12 cellular contexts compared by ENCODE assay signal in the genomic region with DNA sequence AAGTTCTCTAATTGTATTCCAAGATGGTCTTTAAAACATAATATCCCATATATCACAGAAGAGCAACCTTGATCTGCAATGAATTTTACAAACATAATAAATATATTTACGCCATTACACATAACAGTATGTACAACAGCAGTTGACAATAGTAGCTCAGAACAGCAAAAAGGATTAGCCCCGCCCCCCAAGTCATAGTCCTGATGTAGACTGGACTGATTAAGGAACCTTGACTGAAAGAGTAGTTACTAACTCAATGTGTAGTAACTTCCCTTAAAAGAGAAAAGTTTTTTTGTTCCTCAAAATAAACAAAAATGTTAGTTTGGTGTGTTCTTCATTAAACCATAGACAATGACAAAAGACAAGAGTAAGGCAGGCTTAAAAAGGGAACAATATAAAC. TPM values are rescaled to one million over a fixed set of nuclear protein-coding genes. Genes with fewer than 3 reads are reported as not detected.
DNase-seq lines count a peak whose midpoint lies in the region; ATAC-seq and TF ChIP-seq lines count a peak whose summit lies in the region.
"Had no signal": no experiment of that assay in that cellular context is flagged by ENCODE, and none has a peak within 500 bp of the region (broad histone marks: within the 10 kb centered on the region; RNA-seq: fewer than 3 reads in every experiment).

No MANE protein-coding gene starts in this region.

- H3K36me3 Mint-ChIP-seq in activated T-cell treated with anti-CD3 and anti-CD28 coated beads, Interleukin-2, amount 50 U/mL, for 72 hours (ENCODE audit: insufficient read depth in 2 of 2): peaks cover 0 to 5% of the 10 kb centered on the region in 2 donors
- H3K36me3 Mint-ChIP-seq in activated B cell treated with CpG ODN at 0.5 μM for 24 hours (ENCODE audit: low read depth): peaks cover 16% of the 10 kb centered on the region
- peaks cover 16% of the 10 kb centered on the region for H3K36me3 Mint-ChIP-seq in activated CD8-positive, alpha-beta memory T cell treated with anti-CD3 and anti-CD28 coated beads, Interleukin-2, amount 10 ng/mL, durations not matched to agents 7 days and 5 days

- H3K27ac ChIP-seq in upper lobe of right lung: peak overlapping the region; percentile 55

- intact Hi-C loops in activated B cell treated with CpG ODN at 0.5 μM for 24 hours (cut with micrococcal nuclease): no loop called here
- intact Hi-C loops in mucosa of descending colon (cut with DNase I, micrococcal nuclease): no loop called here
- intact Hi-C loops in upper lobe of right lung (cut with DNase I): no loop called here

- POLR2A ChIA-PET in activated B cell treated with CpG ODN at 0.5 μM for 24 hours (lab: Charles Lee): no interaction called here

- H3K4me3 ChIP-seq in mucosa of descending colon: no peak overlapping the region
- H3K4me3 ChIP-seq in upper lobe of right lung: no peak overlapping the region

- H3K9me3 Mint-ChIP-seq in activated T-cell treated with anti-CD3 and anti-CD28 coated beads, Interleukin-2, amount 50 U/mL, for 72 hours: no peaks in the 10 kb centered on the region
- H3K9me3 Mint-ChIP-seq in activated B cell treated with CpG ODN at 0.5 μM for 24 hours: no peaks in the 10 kb centered on the region
- H3K9me3 Mint-ChIP-seq in activated CD8-positive, alpha-beta memory T cell treated with anti-CD3 and anti-CD28 coated beads, Interleukin-2, amount 10 ng/mL, durations not matched to agents 7 days and 5 days (ENCODE audit: low read depth): no peaks in the 10 kb centered on the region
- H3K9me3 Mint-ChIP-seq: activated naive CD4-positive, alpha-beta T cell treated with anti-CD3 and anti-CD28 coated beads, Interleukin-2, amount 50 U/mL, for 24 hours had no signal

- H3K4me1 Mint-ChIP-seq in activated T-cell treated with anti-CD3 and anti-CD28 coated beads, Interleukin-2, amount 50 U/mL, for 72 hours (ENCODE audit: low read depth): peaks cover 3% of the 10 kb centered on the region
- peaks cover 61% of the 10 kb centered on the region for H3K4me1 Mint-ChIP-seq in activated B cell treated with CpG ODN at 0.5 μM for 24 hours
- H3K4me1 Mint-ChIP-seq in activated CD8-positive, alpha-beta memory T cell treated with anti-CD3 and anti-CD28 coated beads, Interleukin-2, amount 10 ng/mL, durations not matched to agents 7 days and 5 days: peaks cover 29% of the 10 kb centered on the region

- no peak overlapping the region for H3K4me3 Mint-ChIP-seq in activated T-cell treated with anti-CD3 and anti-CD28 coated beads, Interleukin-2, amount 50 U/mL, for 72 hours
- H3K4me3 Mint-ChIP-seq in activated B cell treated with CpG ODN at 0.5 μM for 24 hours: no peak overlapping the region
- H3K4me3 Mint-ChIP-seq in activated CD8-positive, alpha-beta memory T cell treated with anti-CD3 and anti-CD28 coated beads, Interleukin-2, amount 10 ng/mL, durations not matched to agents 7 days and 5 days: no peak overlapping the region
- H3K4me3 Mint-ChIP-seq: activated naive CD4-positive, alpha-beta T cell treated with anti-CD3 and anti-CD28 coated beads, Interleukin-2, amount 50 U/mL, for 24 hours had no signal

- no peak for DNase-seq in activated T-cell treated with anti-CD3 and anti-CD28 coated beads, Interleukin-2, amount 50 U/mL, for 72 hours
- DNase-seq in activated T-cell treated with anti-CD3 and anti-CD28 coated beads, Interleukin-2, amount 50 U/mL, for 1 hour: no peak
- DNase-seq in activated B cell treated with CpG ODN at 0.5 μM for 24 hours: no peak
- DNase-seq in mucosa of descending colon: peak in 1 of 3 donors; percentile 51
- DNase-seq in upper lobe of right lung: no peak
- DNase-seq in activated CD8-positive, alpha-beta memory T cell treated with anti-CD3 and anti-CD28 coated beads, Interleukin-2, amount 10 ng/mL, durations not matched to agents 7 days and 5 days: no peak
- DNase-seq: activated CD8-positive, alpha-beta memory T cell treated with anti-CD3 and anti-CD28 coated beads for 24 hours; DMS53; PC-3 had no signal

- ATAC-seq in activated T-cell treated with anti-CD3 and anti-CD28 coated beads, Interleukin-2, amount 50 U/mL, for 72 hours (replicated peaks in 1 of 2): no peak
- ATAC-seq in activated B cell treated with CpG ODN at 0.5 μM for 24 hours (ENCODE audit: low read depth) (peak; percentile 25), mucosa of descending colon (peak; percentile 34), upper lobe of right lung (peak; percentile 87), HG03442 (IDR thresholded peaks at IDR 0.05; ENCODE audit: unreplicated experiment) (no peak), GM19328 (IDR thresholded peaks at IDR 0.05; ENCODE audit: unreplicated experiment) (no peak)
- ATAC-seq in activated CD8-positive, alpha-beta memory T cell treated with anti-CD3 and anti-CD28 coated beads, Interleukin-2, amount 10 ng/mL, durations not matched to agents 7 days and 5 days: no peak
- ATAC-seq: PC-3 had no signal

- H3K36me3 ChIP-seq in mucosa of descending colon (ENCODE audit: low read depth) (no peaks in the 10 kb centered on the region), upper lobe of right lung (peaks cover 12% of the 10 kb centered on the region)

- H3K9me3 ChIP-seq in mucosa of descending colon: no peaks in the 10 kb centered on the region
- H3K9me3 ChIP-seq in upper lobe of right lung: no peaks in the 10 kb centered on the region

- CTCF ChIA-PET in activated B cell treated with CpG ODN at 0.5 μM for 24 hours (lab: Charles Lee): interaction anchor here (1.7 kb wide), 1 partner anchor 179 kb away, joined by 4 read pairs; no protein-coding TSS in a partner anchor
- CTCF ChIA-PET in activated CD8-positive, alpha-beta memory T cell treated with anti-CD3 and anti-CD28 coated beads, Interleukin-2, amount 10 ng/mL, durations not matched to agents 7 days and 5 days (lab: Charles Lee): interaction anchor here (1.1 to 1.2 kb wide), 2 partner anchors 13 to 179 kb away, joined by 3 read pairs; no protein-coding TSS in a partner anchor

- peak overlapping the region; percentile 39 for H3K27ac Mint-ChIP-seq in activated T-cell treated with anti-CD3 and anti-CD28 coated beads, Interleukin-2, amount 50 U/mL, for 72 hours
- H3K27ac Mint-ChIP-seq in activated B cell treated with CpG ODN at 0.5 μM for 24 hours: peak overlapping the region; percentile 65
- H3K27ac Mint-ChIP-seq in activated CD8-positive, alpha-beta memory T cell treated with anti-CD3 and anti-CD28 coated beads, Interleukin-2, amount 10 ng/mL, durations not matched to agents 7 days and 5 days: no peak overlapping the region
- H3K27ac Mint-ChIP-seq: activated naive CD4-positive, alpha-beta T cell treated with anti-CD3 and anti-CD28 coated beads, Interleukin-2, amount 50 U/mL, for 24 hours had no signal

- peaks cover 6% of the 10 kb centered on the region for H3K4me1 ChIP-seq in mucosa of descending colon (ENCODE audit: low read depth)
- peaks cover 15% of the 10 kb centered on the region for H3K4me1 ChIP-seq in upper lobe of right lung

- no peaks in the 10 kb centered on the region for H3K27me3 ChIP-seq in upper lobe of right lung

- no peak for TF ChIP-seq CTCF in activated B cell treated with CpG ODN at 0.5 μM for 24 hours (IDR thresholded peaks at IDR 0.05)
- TF ChIP-seq CTCF in mucosa of descending colon (IDR thresholded peaks at IDR 0.05): no peak
- TF ChIP-seq CTCF in upper lobe of right lung (IDR thresholded peaks at IDR 0.05): no peak

- no peaks in the 10 kb centered on the region for H3K27me3 Mint-ChIP-seq in activated T-cell treated with anti-CD3 and anti-CD28 coated beads, Interleukin-2, amount 50 U/mL, for 72 hours (ENCODE audit: low read depth)
- no peaks in the 10 kb centered on the region for H3K27me3 Mint-ChIP-seq in activated B cell treated with CpG ODN at 0.5 μM for 24 hours
- H3K27me3 Mint-ChIP-seq in activated CD8-positive, alpha-beta memory T cell treated with anti-CD3 and anti-CD28 coated beads, Interleukin-2, amount 10 ng/mL, durations not matched to agents 7 days and 5 days: no peaks in the 10 kb centered on the region
- H3K27me3 Mint-ChIP-seq: activated naive CD4-positive, alpha-beta T cell treated with anti-CD3 and anti-CD28 coated beads, Interleukin-2, amount 50 U/mL, for 24 hours had no signal

RNA-seq across cellular contexts. Expression of gene GTF2A1, which starts 44.5 kb away (rescaled TPM):
- total RNA-seq in activated T-cell treated with anti-CD3 and anti-CD28 coated beads, Interleukin-2, amount 50 U/mL, for 72 hours: 10 to 100 TPM; 52.3 to 58.6 TPM
- total RNA-seq in activated B cell treated with CpG ODN at 0.5 μM for 24 hours (38.5 and 40.9 TPM in 2 replicates), mucosa of descending colon (10 to 100 TPM; 24.2 to 31.0 (median 29.5) TPM), upper lobe of right lung (24.0 TPM)
- 10 to 100 TPM; 32.2 to 34.7 TPM for total RNA-seq in activated CD8-positive, alpha-beta memory T cell treated with anti-CD3 and anti-CD28 coated beads, Interleukin-2, amount 10 ng/mL, durations not matched to agents 7 days and 5 days

Comparison
In these comparisons a context has a peak if more than half of its experiments do, and no peak if none do; other contexts are left out.
1. ATAC-seq: peak in activated B cell treated with CpG ODN at 0.5 μM for 24 hours (single experiment), mucosa of descending colon (single experiment) and upper lobe of right lung (single experiment); none in activated T-cell treated with anti-CD3 and anti-CD28 coated beads, Interleukin-2, amount 50 U/mL, for 72 hours (0 of 2), HG03442 (single experiment), activated CD8-positive, alpha-beta memory T cell treated with anti-CD3 and anti-CD28 coated beads, Interleukin-2, amount 10 ng/mL, durations not matched to agents 7 days and 5 days (single experiment) and GM19328 (single experiment).